In the genomic region with DNA sequence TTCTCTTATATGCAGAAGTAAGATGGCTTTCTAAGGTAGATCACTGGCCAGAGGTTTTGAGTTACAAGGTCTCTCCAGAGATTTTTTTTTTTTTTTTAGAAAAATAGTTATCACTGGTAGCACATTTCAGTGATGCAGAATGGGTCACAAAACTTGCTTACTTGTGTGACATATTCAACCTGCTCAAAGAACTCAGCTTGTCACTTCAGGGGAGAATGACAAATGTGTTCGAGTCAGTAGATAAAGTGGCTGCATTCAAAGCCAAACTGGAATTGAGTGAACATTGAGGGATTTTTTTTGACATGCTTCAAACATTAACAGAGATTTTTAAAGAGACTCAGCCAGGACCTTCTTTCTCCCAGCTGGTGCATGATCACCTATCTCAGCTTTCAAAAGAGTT, we compare ENCODE assay signal across 14 cellular contexts.
"Had no signal": no experiment of that assay in that cellular context is flagged by ENCODE, and none has a peak within 500 bp of the region (broad histone marks: within the 10 kb centered on the region; RNA-seq: fewer than 3 reads in every experiment).

No MANE protein-coding gene starts in this region.

- H3K4me3 ChIP-seq: lung, mucosa of descending colon, tibial artery, uterus had no signal

- H3K27me3 Mint-ChIP-seq: activated naive CD8-positive, alpha-beta T cell had no signal

- H3K4me1 ChIP-seq: uterus had no signal

- ATAC-seq: left cardiac atrium, mucosa of descending colon, natural killer cell, right cardiac atrium had no signal

- H3K36me3 ChIP-seq: tibial artery, uterus had no signal

- H3K27ac Mint-ChIP-seq: activated naive CD8-positive, alpha-beta T cell; brain; natural killer cell had no signal

- H3K27ac ChIP-seq: tibial artery, uterus had no signal

- H3K36me3 Mint-ChIP-seq: immature natural killer cell, natural killer cell had no signal

- H3K4me3 Mint-ChIP-seq: activated naive CD8-positive, alpha-beta T cell; brain; immature natural killer cell; natural killer cell had no signal

- H3K27me3 ChIP-seq: tibial artery, uterus had no signal

- FAIRE-seq: small intestine had no signal

- H3K9me3 ChIP-seq: mucosa of descending colon, tibial artery, uterus had no signal

- H3K9me3 Mint-ChIP-seq: immature natural killer cell had no signal

- DNase-seq: activated CD4-positive, CD25-positive, alpha-beta regulatory T cell; amygdala; immature natural killer cell; left cardiac atrium; mucosa of descending colon; natural killer cell; posterior cingulate gyrus; right cardiac atrium; small intestine; tibial artery; uterus had no signal
